Comparison of ENCODE assay signal across 8 cellular contexts in the genomic region with DNA sequence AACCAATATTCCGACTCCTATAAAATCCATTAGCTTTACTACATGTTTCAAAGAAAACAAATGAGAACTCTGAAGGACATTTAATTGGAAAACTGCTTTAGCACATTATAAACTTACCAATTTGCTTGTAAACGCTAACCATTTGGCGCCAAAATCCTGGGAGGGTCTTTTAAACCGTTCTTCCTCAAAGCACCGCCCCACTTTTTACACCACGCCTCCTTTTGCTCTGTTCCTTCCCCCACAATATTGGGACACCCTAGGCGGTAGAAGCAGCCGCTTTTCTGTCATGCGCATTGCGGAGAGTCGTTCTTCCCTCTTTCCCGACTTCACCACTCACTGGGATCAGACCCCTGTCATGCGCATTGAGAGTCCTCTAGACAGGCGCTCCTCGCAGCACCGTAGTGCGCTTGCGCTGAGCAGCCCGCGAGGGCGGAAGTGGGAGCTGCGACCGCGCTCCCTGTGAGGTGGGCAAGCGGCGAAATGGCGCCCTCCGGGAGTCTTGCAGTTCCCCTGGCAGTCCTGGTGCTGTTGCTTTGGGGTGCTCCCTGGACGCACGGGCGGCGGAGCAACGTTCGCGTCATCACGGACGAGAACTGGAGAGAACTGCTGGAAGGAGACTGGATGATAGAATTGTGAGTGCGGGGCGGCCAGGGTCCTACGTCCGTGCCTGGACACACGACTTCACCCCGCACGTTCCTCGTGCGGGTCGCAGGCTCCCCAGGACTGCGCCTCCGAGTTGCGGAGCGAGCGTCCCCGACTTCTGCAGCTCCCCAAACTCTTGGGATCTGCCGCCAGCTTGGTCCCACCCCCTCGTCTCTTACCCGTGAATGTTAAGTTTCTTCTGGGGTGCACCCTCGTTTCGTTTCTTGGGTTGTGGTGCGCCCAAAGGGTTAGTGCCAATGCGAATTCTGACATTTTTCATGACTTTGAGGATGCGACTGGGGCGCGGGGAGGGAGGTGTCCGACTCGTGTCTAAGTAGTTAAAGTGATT. TPM values are rescaled to one million over a fixed set of nuclear protein-coding genes. Genes with fewer than 3 reads are reported as not detected.
DNase-seq lines count a peak whose midpoint lies in the region; ATAC-seq and TF ChIP-seq lines count a peak whose summit lies in the region.

A gene with protein sequence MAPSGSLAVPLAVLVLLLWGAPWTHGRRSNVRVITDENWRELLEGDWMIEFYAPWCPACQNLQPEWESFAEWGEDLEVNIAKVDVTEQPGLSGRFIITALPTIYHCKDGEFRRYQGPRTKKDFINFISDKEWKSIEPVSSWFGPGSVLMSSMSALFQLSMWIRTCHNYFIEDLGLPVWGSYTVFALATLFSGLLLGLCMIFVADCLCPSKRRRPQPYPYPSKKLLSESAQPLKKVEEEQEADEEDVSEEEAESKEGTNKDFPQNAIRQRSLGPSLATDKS (plus strand): TSS at position 435 of the 991 bp plus-strand sequence. CDS start 46 bp downstream, at position 481.

- CTCF ChIA-PET in PC-9 (lab: Charles Lee), result interaction anchor here (0.7 kb wide), 1 partner anchor 12 kb away, joined by 13 read pairs; no protein-coding TSS in a partner anchor

- H3K4me3 ChIP-seq in PC-9 (peak within 1 kb of the TSS; percentile 88), esophagus (ENCODE audit: low read depth in 1 of 2, low read length in 2 of 2) (peak within 1 kb of the TSS; percentile 80 to 96), mucosa of rectum (ENCODE audit: low read length in 2 of 2) (peak within 1 kb of the TSS; percentile 96 to 97)

- no peaks in the 10 kb centered on the region for H3F3A ChIP-seq in PC-9 (ENCODE audit: insufficient read depth, low read depth)

- H4K20me1 ChIP-seq in PC-9 (ENCODE audit: insufficient read depth), result no peaks in the 10 kb centered on the region; the same call in 1 of the 2 replicates

- H3K27me3 ChIP-seq in PC-9 (ENCODE audit: insufficient read depth, low read depth), result no peaks in the 10 kb centered on the region
- H3K27me3 ChIP-seq in esophagus (ENCODE audit: control insufficient read depth in 1 of 2, insufficient read depth in 2 of 2, low read length in 2 of 2), result no peaks in the 10 kb centered on the region
- H3K27me3 ChIP-seq in mucosa of rectum (ENCODE audit: control insufficient read depth in 2 of 2, insufficient read depth in 2 of 2, low read length in 2 of 2), result no peaks in the 10 kb centered on the region

- BruUV-seq in PC-9 (replicated peaks; lab: Mats Ljungman, UMichigan), result TSS peak; percentile 62

- peak within 1 kb of the TSS; percentile 87 for H3K4me2 ChIP-seq in PC-9

- 1% methylated on average over 65 of the region's 65 CpGs for WGBS in esophagus, 2 donors

- DNase-seq in DMS79 (lab: John Stamatoyannopoulos, UW), result peak; percentile 100
- peak; percentile 99 for DNase-seq in KBM-7
- DNase-seq in PC-9, result peak; percentile 94 to 97
- peak; percentile 86 for DNase-seq in activated T-cell treated with anti-CD3 and anti-CD28 coated beads, Interleukin-2, amount 50 U/mL, for 1 hour
- peak; percentile 92 for DNase-seq in stimulated activated CD8-positive, alpha-beta memory T cell treated with anti-CD3 and anti-CD28 coated beads, Interleukin-4, amount 100 ng/mL, for 48 hours

- POLR2A ChIA-PET in PC-9 (lab: Charles Lee; ENCODE audit: unreplicated experiment), result interaction anchor here (0.5 to 0.7 kb wide), 3 partner anchors 491 to 1314 kb away, joined by 3 to 11 read pairs (median 8); no protein-coding TSS in a partner anchor

- peak within 1 kb of the TSS; percentile 94 to 98 for H3K9ac ChIP-seq in mucosa of rectum (ENCODE audit: low read depth in 1 of 2, low read length in 2 of 2)

- intact Hi-C loops in PC-9 (cut with micrococcal nuclease; ENCODE audit: unreplicated experiment), result no loop called here

- peaks cover 18% of the 10 kb centered on the region for H3K4me1 ChIP-seq in PC-9 (replicated peaks; ENCODE audit: insufficient read depth)
- H3K4me1 ChIP-seq in esophagus (ENCODE audit: control insufficient read depth in 2 of 2, insufficient read depth in 2 of 2, low read length in 1 of 2), result no peaks in the 10 kb centered on the region
- peaks cover 0 to 4% of the 10 kb centered on the region in 2 donors for H3K4me1 ChIP-seq in mucosa of rectum (ENCODE audit: control insufficient read depth in 2 of 2, insufficient read depth in 2 of 2, low read length in 2 of 2)

- no peak within 1 kb of the TSS for H3K27ac ChIP-seq in PC-9
- peak within 1 kb of the TSS; percentile 78 to 83 for H3K27ac ChIP-seq in esophagus (ENCODE audit: low read depth in 2 of 2, low read length in 1 of 2)
- H3K27ac ChIP-seq in mucosa of rectum (ENCODE audit: low read depth in 2 of 2, low read length in 2 of 2), result peak within 1 kb of the TSS; percentile 73 to 82

- no peak for TF ChIP-seq CTCF in PC-9 (conservative IDR thresholded peaks at IDR 0.05)

- ATAC-seq in GM21723 (IDR thresholded peaks at IDR 0.05; ENCODE audit: unreplicated experiment), result peak; percentile 89

- in situ Hi-C loops in KBM-7 (cut with MboI; ENCODE audit: low pct_unique_long_range_greater_than_20kb, low sequenced_read_pairs), result no loop called here

- H3K9me2 ChIP-seq in PC-9 (ENCODE audit: insufficient read depth), result no peaks in the 10 kb centered on the region

- 0 out of 2 replicates have a peak, but pooled peaks cover 6% of the 10 kb centered on the region for H3K36me3 ChIP-seq in PC-9 (ENCODE audit: low read depth)
- H3K36me3 ChIP-seq in esophagus (ENCODE audit: control insufficient read depth in 2 of 2, insufficient read depth in 2 of 2, low read length in 1 of 2), result no peaks in the 10 kb centered on the region
- H3K36me3 ChIP-seq in mucosa of rectum (ENCODE audit: control insufficient read depth in 2 of 2, insufficient read depth in 2 of 2, low read length in 2 of 2), result no peaks in the 10 kb centered on the region

- H3K9me3 ChIP-seq in PC-9 (ENCODE audit: insufficient read depth, low read depth) (no peaks in the 10 kb centered on the region), esophagus (ENCODE audit: control insufficient read depth in 2 of 2, insufficient read depth in 1 of 2, low read depth in 1 of 2, low read length in 1 of 2) (no peaks in the 10 kb centered on the region), mucosa of rectum (ENCODE audit: control insufficient read depth in 2 of 2, low read length in 2 of 2) (no peaks in the 10 kb centered on the region)

- H3K79me2 ChIP-seq in PC-9 (ENCODE audit: low read depth), result peaks cover 51% of the 10 kb centered on the region

- H2AFZ ChIP-seq in PC-9, result peak within 1 kb of the TSS; percentile 100

RNA-seq across cellular contexts. Expression of the gene that starts here (rescaled TPM):
- total RNA-seq in PC-9 (2021), result 35.3 and 36.2 TPM in 2 replicates
- 10 to 100 TPM in 1 of 2 donors, 1 to 10 TPM in 1; 4.6 to 12.9 TPM for polyA plus RNA-seq in esophagus
